Comparison of ENCODE assay signal across 8 cellular contexts in genomic region chr7:34928052-34928451, GRCh38.
DNase-seq lines count a peak whose midpoint lies in the region; ATAC-seq, FAIRE-seq and TF ChIP-seq lines count a peak whose summit lies in the region.

No MANE protein-coding gene starts in this region.

- no peak overlapping the region for H3K14ac ChIP-seq in H1 (ENCODE audit: insufficient read length)

- H3K9me3 ChIP-seq in DOHH2 (ENCODE audit: control insufficient read depth, insufficient read depth, low read length) (no peaks in the 10 kb centered on the region), H1 (ENCODE audit: insufficient read depth in 2 of 2, low read depth in 1 of 2, low read length in 1 of 2) (no peaks in the 10 kb centered on the region)

- no peak overlapping the region for H4K8ac ChIP-seq in H1 (ENCODE audit: extremely low read depth, insufficient read depth, low read length)

- H3K9ac ChIP-seq in H1 (replicated peaks in 1 of 4; ENCODE audit: extremely low read depth in 1 of 4, low read depth in 3 of 4, low read length in 3 of 4) = no peak overlapping the region

- H3K23me2 ChIP-seq in H1 (ENCODE audit: low read depth, low read length) = no peaks in the 10 kb centered on the region

- H2AK5ac ChIP-seq in H1 (ENCODE audit: low read depth, low read length) = no peak overlapping the region

- H3K4me3 ChIP-seq in DOHH2 (ENCODE audit: low read length) = no peak overlapping the region
- H3K4me3 ChIP-seq in H1 (ENCODE audit: extremely low read depth in 1 of 4, insufficient read depth in 2 of 4, low read depth in 3 of 4, low read length in 4 of 4) = no peak overlapping the region

- no peak overlapping the region for H2BK5ac ChIP-seq in H1 (ENCODE audit: low read depth, low read length)

- H4K20me1 ChIP-seq in DOHH2 (ENCODE audit: control insufficient read depth, insufficient read depth, low read depth, low read length) = no peaks in the 10 kb centered on the region
- H4K20me1 ChIP-seq in H1 (replicated peaks in 1 of 2; ENCODE audit: control insufficient read depth in 1 of 2, insufficient read depth in 2 of 2, low read length in 2 of 2) = no peaks in the 10 kb centered on the region

- H3K79me1 ChIP-seq in H1 (ENCODE audit: low read depth, low read length) = no peaks in the 10 kb centered on the region

- no peak overlapping the region for H3K18ac ChIP-seq in H1 (ENCODE audit: extremely low read depth, low read length)

- FAIRE-seq in H1 (lab: Jason Lieb, UNC) = peak; percentile 52

- H2AFZ ChIP-seq in H1 (ENCODE audit: low read length) = no peak overlapping the region

- peak; percentile 64 to 75 for TF ChIP-seq RAD21 in H1 (IDR thresholded peaks at IDR 0.05 in 1 of 2, conservative IDR thresholded peaks at IDR 0.05 in 1 of 2; ENCODE audit: low read depth in 2 of 2, low read length in 2 of 2)

- H3K4ac ChIP-seq in H1 (replicated peaks; ENCODE audit: insufficient read length, low read depth, low read length) = no peak overlapping the region

- no peaks in the 10 kb centered on the region for H3K27me3 ChIP-seq in DOHH2 (ENCODE audit: control insufficient read depth, low read length)
- H3K27me3 ChIP-seq in H1 (replicated peaks in 1 of 4; ENCODE audit: control insufficient read depth in 3 of 4, extremely low read depth in 1 of 4, insufficient read depth in 3 of 4, low read length in 3 of 4) = no peaks in the 10 kb centered on the region

- no peak for TF ChIP-seq EP300 in H1 (IDR thresholded peaks at IDR 0.05; ENCODE audit: borderline replicate concordance in 1 of 2, low read depth in 2 of 2, low read length in 2 of 2)

- 28% methylated on average over 5 of the region's 5 CpGs; no CpG with 5 or more reads in 1 of the 2 experiments for whole genome bisulfite sequencing in H1 (ENCODE audit: extremely low coverage in 1 of 2, insufficient coverage in 1 of 2, insufficient read length in 1 of 2, insufficient replicate concordance in 2 of 2, low coverage in 1 of 2, low lambda C conversion rate in 2 of 2, missing lambda C conversion rate in 1 of 2), 2 experiments

- no peak overlapping the region for H2BK12ac ChIP-seq in H1 (ENCODE audit: low read depth, low read length)

- CTCF ChIA-PET in H1 (lab: Charles Lee; ENCODE audit: partially characterized antibody) = interaction anchor here (0.8 to 3.6 kb wide), 27 partner anchors 11 to 955 kb away, joined by 3 to 17 read pairs (median 3); no protein-coding TSS in a partner anchor

- H3K4me2 ChIP-seq in DOHH2 (ENCODE audit: low read length) (no peak overlapping the region), H1 (ENCODE audit: insufficient read depth in 1 of 2, low read depth in 2 of 2, low read length in 2 of 2) (no peak overlapping the region)

- H3K27ac ChIP-seq in DOHH2 (ENCODE audit: low read depth, low read length) (no peak overlapping the region), H1 (ENCODE audit: low read depth, low read length) (no peak overlapping the region)

- no peak overlapping the region for H3K56ac ChIP-seq in H1 (replicated peaks; ENCODE audit: insufficient read length, low read depth, low read length)

- peak; percentile 78 for ATAC-seq in GM19468 (IDR thresholded peaks at IDR 0.05; ENCODE audit: extremely low read depth, unreplicated experiment)
- peak; percentile 90 for ATAC-seq in HG03571 (IDR thresholded peaks at IDR 0.05; ENCODE audit: unreplicated experiment)

- DNase-seq in activated CD4-positive, CD25-positive, alpha-beta regulatory T cell (lab: John Stamatoyannopoulos, UW) = peak in 3 of 4 experiments; percentile 2 to 14 (median 7)
- DNase-seq in H1 (ENCODE audit: low read depth in 1 of 2, low spot score in 2 of 2) = peak; percentile 56 to 93
- DNase-seq in nucleus accumbens (lab: John Stamatoyannopoulos, UW) = peak in 49 of 56 donors; percentile 0 to 86 (median 51)
- DNase-seq in GOT3 (lab: John Stamatoyannopoulos, UW) = no peak
- no peak for DNase-seq in NCI-H1436 (lab: John Stamatoyannopoulos, UW)

- H4K91ac ChIP-seq in H1 (replicated peaks; ENCODE audit: insufficient read length, low read length) = no peak overlapping the region

- no peak for TF ChIP-seq POLR2A in H1 (IDR thresholded peaks at IDR 0.05; ENCODE audit: control extremely low read depth in 1 of 2, low read depth in 2 of 2, low read length in 2 of 2)

- no peaks in the 10 kb centered on the region for H3K36me3 ChIP-seq in DOHH2 (ENCODE audit: control insufficient read depth, low read length)
- H3K36me3 ChIP-seq in H1 (ENCODE audit: control insufficient read depth in 2 of 4, insufficient read depth in 4 of 4, low read length in 3 of 4) = no peaks in the 10 kb centered on the region

- POLR2A ChIA-PET in H1 (lab: Charles Lee; ENCODE audit: partially characterized antibody) = no interaction called here

- H3F3A ChIP-seq in DOHH2 (ENCODE audit: control insufficient read depth, insufficient read depth) = no peaks in the 10 kb centered on the region

- H3K23ac ChIP-seq in H1 (ENCODE audit: insufficient read length) = no peak overlapping the region

- no peak overlapping the region for H2BK120ac ChIP-seq in H1 (replicated peaks; ENCODE audit: low read depth, low read length)

- H3K79me2 ChIP-seq in DOHH2 (ENCODE audit: control insufficient read depth, low read length) = no peaks in the 10 kb centered on the region
- no peaks in the 10 kb centered on the region for H3K79me2 ChIP-seq in H1 (ENCODE audit: control insufficient read depth in 1 of 2, insufficient read depth in 2 of 2, low read length in 2 of 2)

- no peak overlapping the region for H2BK15ac ChIP-seq in H1 (ENCODE audit: low read length)

- no peaks in the 10 kb centered on the region for H3K4me1 ChIP-seq in DOHH2 (ENCODE audit: control insufficient read depth, low read length)
- H3K4me1 ChIP-seq in H1 (replicated peaks in 1 of 4; ENCODE audit: control insufficient read depth in 3 of 4, insufficient read depth in 4 of 4, low read length in 3 of 4) = no peaks in the 10 kb centered on the region; a peak in 2 of 7 replicates

- TF ChIP-seq CTCF in DOHH2 (IDR thresholded peaks at IDR 0.05; ENCODE audit: low read depth, low read length, poor library complexity, severe bottlenecking) (peak; percentile 95), H1 (IDR thresholded peaks at IDR 0.05; ENCODE audit: control extremely low read depth in 1 of 3, insufficient read depth in 1 of 3, low read depth in 1 of 3, low read length in 3 of 3) (peak; percentile 76 to 85 (median 77))

- H4K5ac ChIP-seq in H1 (ENCODE audit: insufficient read length, low read depth, low read length) = no peak overlapping the region

- no peak overlapping the region for H2BK20ac ChIP-seq in H1 (ENCODE audit: low read length)

- H3K9me2 ChIP-seq in DOHH2 (replicated peaks; ENCODE audit: control insufficient read depth, low read length) = no peaks in the 10 kb centered on the region

TF ChIP-seq in H1, 55 proteins besides CTCF, POLR2A, EP300 and RAD21 (continues in another document):
- TF ChIP-seq GABPA (IDR thresholded peaks at IDR 0.05; ENCODE audit: borderline replicate concordance, insufficient read depth, low read length) = no peak
- no peak for TF ChIP-seq POLR2AphosphoS5 (IDR thresholded peaks at IDR 0.05; ENCODE audit: low read depth, low read length)

Comparison
In these comparisons a context has a peak if more than half of its experiments do, and no peak if none do; other contexts are left out.
1. DNase-seq: peak in activated CD4-positive, CD25-positive, alpha-beta regulatory T cell (3 of 4), H1 (2 of 2) and nucleus accumbens (49 of 56); none in GOT3 (single experiment) and NCI-H1436 (single experiment).